In the genomic region with DNA sequence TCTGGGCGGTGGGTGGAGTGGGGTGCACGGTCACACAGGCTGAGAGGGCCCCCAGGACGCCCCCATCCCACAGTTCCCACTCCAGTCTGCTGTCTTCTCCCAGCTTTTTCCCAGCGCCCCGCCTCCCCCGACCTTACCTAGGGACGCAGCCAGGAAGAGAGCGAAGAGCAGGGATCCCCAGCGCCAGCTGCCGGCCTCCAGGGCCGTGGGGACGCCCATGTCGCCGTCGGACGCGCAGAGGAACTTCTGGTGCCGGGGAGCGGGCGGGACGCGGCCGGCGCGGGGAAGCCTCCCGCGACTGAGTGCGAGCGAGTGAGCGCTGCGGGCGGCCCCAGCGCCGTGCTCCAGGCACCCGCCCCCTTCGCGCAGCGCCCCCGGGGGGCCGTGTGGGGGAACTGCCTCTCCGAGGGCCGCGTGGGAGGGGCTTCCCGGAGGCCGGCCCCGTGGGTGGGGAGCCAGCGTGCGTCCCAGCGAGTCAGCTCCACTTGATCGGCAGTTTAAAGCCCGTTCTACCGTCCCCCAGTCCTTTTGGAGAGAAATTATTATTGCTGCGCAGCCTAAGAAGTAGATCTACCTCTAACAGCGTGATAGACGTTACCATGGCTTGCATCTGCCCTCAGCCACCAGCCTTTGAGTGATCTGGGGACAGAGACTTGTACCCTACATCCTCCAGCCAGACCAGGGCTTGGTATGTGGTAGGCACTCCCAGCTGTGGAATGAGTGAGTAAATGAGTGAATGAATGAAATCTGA, we compare ENCODE assay signal across 1 cellular context.
TF ChIP-seq lines count a peak whose summit lies in the region.

Gene VSIR, minus strand, starts transcription at position 300 of the 751 bp plus-strand sequence. Its CDS starts 81 bp downstream, at position 219.

TF ChIP-seq in WTC11, 78 proteins besides CTCF, POLR2A, EP300 and RAD21 (continued from another document):
- TF ChIP-seq, protein P1, sequence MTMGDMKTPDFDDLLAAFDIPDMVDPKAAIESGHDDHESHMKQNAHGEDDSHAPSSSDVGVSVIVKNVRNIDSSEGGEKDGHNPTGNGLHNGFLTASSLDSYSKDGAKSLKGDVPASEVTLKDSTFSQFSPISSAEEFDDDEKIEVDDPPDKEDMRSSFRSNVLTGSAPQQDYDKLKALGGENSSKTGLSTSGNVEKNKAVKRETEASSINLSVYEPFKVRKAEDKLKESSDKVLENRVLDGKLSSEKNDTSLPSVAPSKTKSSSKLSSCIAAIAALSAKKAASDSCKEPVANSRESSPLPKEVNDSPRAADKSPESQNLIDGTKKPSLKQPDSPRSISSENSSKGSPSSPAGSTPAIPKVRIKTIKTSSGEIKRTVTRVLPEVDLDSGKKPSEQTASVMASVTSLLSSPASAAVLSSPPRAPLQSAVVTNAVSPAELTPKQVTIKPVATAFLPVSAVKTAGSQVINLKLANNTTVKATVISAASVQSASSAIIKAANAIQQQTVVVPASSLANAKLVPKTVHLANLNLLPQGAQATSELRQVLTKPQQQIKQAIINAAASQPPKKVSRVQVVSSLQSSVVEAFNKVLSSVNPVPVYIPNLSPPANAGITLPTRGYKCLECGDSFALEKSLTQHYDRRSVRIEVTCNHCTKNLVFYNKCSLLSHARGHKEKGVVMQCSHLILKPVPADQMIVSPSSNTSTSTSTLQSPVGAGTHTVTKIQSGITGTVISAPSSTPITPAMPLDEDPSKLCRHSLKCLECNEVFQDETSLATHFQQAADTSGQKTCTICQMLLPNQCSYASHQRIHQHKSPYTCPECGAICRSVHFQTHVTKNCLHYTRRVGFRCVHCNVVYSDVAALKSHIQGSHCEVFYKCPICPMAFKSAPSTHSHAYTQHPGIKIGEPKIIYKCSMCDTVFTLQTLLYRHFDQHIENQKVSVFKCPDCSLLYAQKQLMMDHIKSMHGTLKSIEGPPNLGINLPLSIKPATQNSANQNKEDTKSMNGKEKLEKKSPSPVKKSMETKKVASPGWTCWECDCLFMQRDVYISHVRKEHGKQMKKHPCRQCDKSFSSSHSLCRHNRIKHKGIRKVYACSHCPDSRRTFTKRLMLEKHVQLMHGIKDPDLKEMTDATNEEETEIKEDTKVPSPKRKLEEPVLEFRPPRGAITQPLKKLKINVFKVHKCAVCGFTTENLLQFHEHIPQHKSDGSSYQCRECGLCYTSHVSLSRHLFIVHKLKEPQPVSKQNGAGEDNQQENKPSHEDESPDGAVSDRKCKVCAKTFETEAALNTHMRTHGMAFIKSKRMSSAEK (CRISPR knock-in tag; IDR thresholded peaks at IDR 0.05; ENCODE audit: borderline replicate concordance) = no peak
- TF ChIP-seq, protein P2, sequence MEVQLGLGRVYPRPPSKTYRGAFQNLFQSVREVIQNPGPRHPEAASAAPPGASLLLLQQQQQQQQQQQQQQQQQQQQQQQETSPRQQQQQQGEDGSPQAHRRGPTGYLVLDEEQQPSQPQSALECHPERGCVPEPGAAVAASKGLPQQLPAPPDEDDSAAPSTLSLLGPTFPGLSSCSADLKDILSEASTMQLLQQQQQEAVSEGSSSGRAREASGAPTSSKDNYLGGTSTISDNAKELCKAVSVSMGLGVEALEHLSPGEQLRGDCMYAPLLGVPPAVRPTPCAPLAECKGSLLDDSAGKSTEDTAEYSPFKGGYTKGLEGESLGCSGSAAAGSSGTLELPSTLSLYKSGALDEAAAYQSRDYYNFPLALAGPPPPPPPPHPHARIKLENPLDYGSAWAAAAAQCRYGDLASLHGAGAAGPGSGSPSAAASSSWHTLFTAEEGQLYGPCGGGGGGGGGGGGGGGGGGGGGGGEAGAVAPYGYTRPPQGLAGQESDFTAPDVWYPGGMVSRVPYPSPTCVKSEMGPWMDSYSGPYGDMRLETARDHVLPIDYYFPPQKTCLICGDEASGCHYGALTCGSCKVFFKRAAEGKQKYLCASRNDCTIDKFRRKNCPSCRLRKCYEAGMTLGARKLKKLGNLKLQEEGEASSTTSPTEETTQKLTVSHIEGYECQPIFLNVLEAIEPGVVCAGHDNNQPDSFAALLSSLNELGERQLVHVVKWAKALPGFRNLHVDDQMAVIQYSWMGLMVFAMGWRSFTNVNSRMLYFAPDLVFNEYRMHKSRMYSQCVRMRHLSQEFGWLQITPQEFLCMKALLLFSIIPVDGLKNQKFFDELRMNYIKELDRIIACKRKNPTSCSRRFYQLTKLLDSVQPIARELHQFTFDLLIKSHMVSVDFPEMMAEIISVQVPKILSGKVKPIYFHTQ (CRISPR knock-in tag; IDR thresholded peaks at IDR 0.05) = no peak
- TF ChIP-seq MYBL2 (CRISPR knock-in tag; IDR thresholded peaks at IDR 0.05) = no peak
- TF ChIP-seq, protein P3, sequence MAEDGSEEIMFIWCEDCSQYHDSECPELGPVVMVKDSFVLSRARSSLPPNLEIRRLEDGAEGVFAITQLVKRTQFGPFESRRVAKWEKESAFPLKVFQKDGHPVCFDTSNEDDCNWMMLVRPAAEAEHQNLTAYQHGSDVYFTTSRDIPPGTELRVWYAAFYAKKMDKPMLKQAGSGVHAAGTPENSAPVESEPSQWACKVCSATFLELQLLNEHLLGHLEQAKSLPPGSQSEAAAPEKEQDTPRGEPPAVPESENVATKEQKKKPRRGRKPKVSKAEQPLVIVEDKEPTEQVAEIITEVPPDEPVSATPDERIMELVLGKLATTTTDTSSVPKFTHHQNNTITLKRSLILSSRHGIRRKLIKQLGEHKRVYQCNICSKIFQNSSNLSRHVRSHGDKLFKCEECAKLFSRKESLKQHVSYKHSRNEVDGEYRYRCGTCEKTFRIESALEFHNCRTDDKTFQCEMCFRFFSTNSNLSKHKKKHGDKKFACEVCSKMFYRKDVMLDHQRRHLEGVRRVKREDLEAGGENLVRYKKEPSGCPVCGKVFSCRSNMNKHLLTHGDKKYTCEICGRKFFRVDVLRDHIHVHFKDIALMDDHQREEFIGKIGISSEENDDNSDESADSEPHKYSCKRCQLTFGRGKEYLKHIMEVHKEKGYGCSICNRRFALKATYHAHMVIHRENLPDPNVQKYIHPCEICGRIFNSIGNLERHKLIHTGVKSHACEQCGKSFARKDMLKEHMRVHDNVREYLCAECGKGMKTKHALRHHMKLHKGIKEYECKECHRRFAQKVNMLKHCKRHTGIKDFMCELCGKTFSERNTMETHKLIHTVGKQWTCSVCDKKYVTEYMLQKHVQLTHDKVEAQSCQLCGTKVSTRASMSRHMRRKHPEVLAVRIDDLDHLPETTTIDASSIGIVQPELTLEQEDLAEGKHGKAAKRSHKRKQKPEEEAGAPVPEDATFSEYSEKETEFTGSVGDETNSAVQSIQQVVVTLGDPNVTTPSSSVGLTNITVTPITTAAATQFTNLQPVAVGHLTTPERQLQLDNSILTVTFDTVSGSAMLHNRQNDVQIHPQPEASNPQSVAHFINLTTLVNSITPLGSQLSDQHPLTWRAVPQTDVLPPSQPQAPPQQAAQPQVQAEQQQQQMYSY (CRISPR knock-in tag; IDR thresholded peaks at IDR 0.05) = no peak
- TF ChIP-seq SOX15 (CRISPR knock-in tag; IDR thresholded peaks at IDR 0.05) = no peak
- no peak for TF ChIP-seq ZNF416 (CRISPR knock-in tag; IDR thresholded peaks at IDR 0.05)
- no peak for TF ChIP-seq NFATC4 (CRISPR knock-in tag; IDR thresholded peaks at IDR 0.05)
- TF ChIP-seq, protein P4, sequence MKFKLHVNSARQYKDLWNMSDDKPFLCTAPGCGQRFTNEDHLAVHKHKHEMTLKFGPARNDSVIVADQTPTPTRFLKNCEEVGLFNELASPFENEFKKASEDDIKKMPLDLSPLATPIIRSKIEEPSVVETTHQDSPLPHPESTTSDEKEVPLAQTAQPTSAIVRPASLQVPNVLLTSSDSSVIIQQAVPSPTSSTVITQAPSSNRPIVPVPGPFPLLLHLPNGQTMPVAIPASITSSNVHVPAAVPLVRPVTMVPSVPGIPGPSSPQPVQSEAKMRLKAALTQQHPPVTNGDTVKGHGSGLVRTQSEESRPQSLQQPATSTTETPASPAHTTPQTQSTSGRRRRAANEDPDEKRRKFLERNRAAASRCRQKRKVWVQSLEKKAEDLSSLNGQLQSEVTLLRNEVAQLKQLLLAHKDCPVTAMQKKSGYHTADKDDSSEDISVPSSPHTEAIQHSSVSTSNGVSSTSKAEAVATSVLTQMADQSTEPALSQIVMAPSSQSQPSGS (CRISPR knock-in tag; IDR thresholded peaks at IDR 0.05; ENCODE audit: borderline replicate concordance, low read depth) = no peak
- TF ChIP-seq ZNF423 (CRISPR knock-in tag; IDR thresholded peaks at IDR 0.05) = peak; percentile 43; the same call in 1 of the 2 replicates
- peak; percentile 84 for TF ChIP-seq SP1 (CRISPR knock-in tag; conservative IDR thresholded peaks at IDR 0.05)
- no peak for TF ChIP-seq NFE2L1 (CRISPR knock-in tag; IDR thresholded peaks at IDR 0.05)
- no peak for TF ChIP-seq JUN (CRISPR knock-in tag; IDR thresholded peaks at IDR 0.05)
- no peak for TF ChIP-seq ERG (CRISPR knock-in tag; IDR thresholded peaks at IDR 0.05)
- TF ChIP-seq HMGXB4 (CRISPR knock-in tag; IDR thresholded peaks at IDR 0.05) = peak; percentile 74; the same call in 1 of the 2 replicates
- no peak for TF ChIP-seq ZNF317 (CRISPR knock-in tag; IDR thresholded peaks at IDR 0.05; ENCODE audit: borderline replicate concordance, low read depth)
- TF ChIP-seq ZNF671 (CRISPR knock-in tag; IDR thresholded peaks at IDR 0.05) = no peak
- no peak for TF ChIP-seq NFYB (CRISPR knock-in tag; conservative IDR thresholded peaks at IDR 0.05; ENCODE audit: low read depth)
